Comparison of ENCODE assay signal across 11 cellular contexts in genomic region chr1:224387302-224387912, GRCh38. TPM values are rescaled to one million over a fixed set of nuclear protein-coding genes. Genes with fewer than 3 reads are reported as not detected.
DNase-seq lines count a peak whose midpoint lies in the region; ATAC-seq, FAIRE-seq and TF ChIP-seq lines count a peak whose summit lies in the region.
"Had no signal": no experiment of that assay in that cellular context is flagged by ENCODE, and none has a peak within 500 bp of the region (broad histone marks: within the 10 kb centered on the region; RNA-seq: fewer than 3 reads in every experiment).

No MANE protein-coding gene starts in this region.

- TF ChIP-seq CTCF in WTC11 (IDR thresholded peaks at IDR 0.05) = no peak
- TF ChIP-seq CTCF in mesothelial cell of epicardium (IDR thresholded peaks at IDR 0.05; ENCODE audit: unreplicated experiment) = no peak

- peak; percentile 6 for FAIRE-seq in H54 (lab: Jason Lieb, UNC)
- FAIRE-seq: endothelial cell of umbilical vein, RCC 7860 had no signal

- TF ChIP-seq POLR2A in H54 (IDR thresholded peaks at IDR 0.05; ENCODE audit: low read depth, low read length) = no peak

- no peaks in the 10 kb centered on the region for H3K9me3 ChIP-seq in CD8-positive, alpha-beta memory T cell (ENCODE audit: low read length)

- peaks cover 6% of the 10 kb centered on the region for H3K36me3 ChIP-seq in CD8-positive, alpha-beta memory T cell (ENCODE audit: insufficient read depth, low read length)

- H3K27ac Mint-ChIP-seq in CD8-positive, alpha-beta memory T cell = peak overlapping the region; percentile 29 to 93 (median 74)
- peak overlapping the region; percentile 3; the same call in 1 of the 2 replicates for H3K27ac Mint-ChIP-seq in WTC11
- peak overlapping the region; percentile 11 for H3K27ac Mint-ChIP-seq in mesothelial cell of epicardium

- CTCF ChIA-PET in CD8-positive, alpha-beta memory T cell (lab: Charles Lee) = interaction anchor here (0.9 to 1.4 kb wide), 2 partner anchors 15 to 17 kb away, joined by 3 read pairs; no protein-coding TSS in a partner anchor
- CTCF ChIA-PET in WTC11 (lab: Charles Lee) = interaction anchor here (2.0 kb wide), 1 partner anchor 535 kb away, joined by 6 read pairs; no protein-coding TSS in a partner anchor

- H3K4me3 Mint-ChIP-seq in CD8-positive, alpha-beta memory T cell = peak overlapping the region in 4 of 7 donors; percentile 15 to 35 (median 30)
- H3K4me3 Mint-ChIP-seq in WTC11 (no peak overlapping the region), mesothelial cell of epicardium (no peak overlapping the region)
- H3K4me3 Mint-ChIP-seq: neural crest cell had no signal

- ATAC-seq in WTC11 = no peak
- ATAC-seq in HG03159 (IDR thresholded peaks at IDR 0.05; ENCODE audit: unreplicated experiment) = no peak
- ATAC-seq in HG03025 (IDR thresholded peaks at IDR 0.05; ENCODE audit: low FRiP score, unreplicated experiment) = no peak

- peaks cover 2 to 70% (median 13%) of the 10 kb centered on the region in 3 donors for H3K36me3 Mint-ChIP-seq in CD8-positive, alpha-beta memory T cell
- H3K36me3 Mint-ChIP-seq in WTC11 (peaks cover 44% of the 10 kb centered on the region), mesothelial cell of epicardium (peaks cover 34% of the 10 kb centered on the region)

- H3K4me3 ChIP-seq in CD8-positive, alpha-beta memory T cell (ENCODE audit: low read length) = no peak overlapping the region

- H3K27me3 ChIP-seq in CD8-positive, alpha-beta memory T cell (ENCODE audit: insufficient read depth, low read length, poor library complexity, severe bottlenecking) = no peaks in the 10 kb centered on the region

- H3K4me1 Mint-ChIP-seq in CD8-positive, alpha-beta memory T cell = peaks cover 37 to 53% (median 52%) of the 10 kb centered on the region in 3 donors
- H3K4me1 Mint-ChIP-seq in WTC11 (no peaks in the 10 kb centered on the region), mesothelial cell of epicardium (no peaks in the 10 kb centered on the region)

- H3K4me1 ChIP-seq in CD8-positive, alpha-beta memory T cell (ENCODE audit: insufficient read depth, low read length) = peaks cover 36% of the 10 kb centered on the region

- peak in 2 of 5 donors; percentile 38 to 59 for DNase-seq in CD8-positive, alpha-beta memory T cell
- DNase-seq in H54 (ENCODE audit: insufficient read length, low spot score) (no peak), WTC11 (ENCODE audit: low spot score) (no peak), mesothelial cell of epicardium (ENCODE audit: low spot score in 2 of 2, unreplicated experiment in 2 of 2) (no peak), NCI-H146 treated with DMSO at 0.1 percent for 48 hours (lab: John Stamatoyannopoulos, UW; ENCODE audit: unreplicated experiment) (no peak), OCI-M2 (lab: John Stamatoyannopoulos, UW; ENCODE audit: unreplicated experiment) (no peak)

- H3K27ac ChIP-seq in CD8-positive, alpha-beta memory T cell (ENCODE audit: low read depth, low read length) = peak overlapping the region; percentile 25

- H3K27me3 Mint-ChIP-seq in CD8-positive, alpha-beta memory T cell = no peaks in the 10 kb centered on the region
- H3K27me3 Mint-ChIP-seq in WTC11 (ENCODE audit: low read depth) (no peaks in the 10 kb centered on the region), mesothelial cell of epicardium (ENCODE audit: low read depth) (no peaks in the 10 kb centered on the region)

- H3K9me3 Mint-ChIP-seq in CD8-positive, alpha-beta memory T cell = no peaks in the 10 kb centered on the region
- no peaks in the 10 kb centered on the region for H3K9me3 Mint-ChIP-seq in WTC11
- no peaks in the 10 kb centered on the region for H3K9me3 Mint-ChIP-seq in mesothelial cell of epicardium
- H3K9me3 Mint-ChIP-seq: neural crest cell had no signal

- POLR2A ChIA-PET in CD8-positive, alpha-beta memory T cell (lab: Charles Lee) = no interaction called here
- POLR2A ChIA-PET in WTC11 (lab: Charles Lee) = no interaction called here

TF ChIP-seq in WTC11, 78 proteins besides CTCF, POLR2A, EP300 and RAD21:
- TF ChIP-seq PRRX2 (CRISPR knock-in tag; IDR thresholded peaks at IDR 0.05) = no peak
- no peak for TF ChIP-seq ATF3 (CRISPR knock-in tag; conservative IDR thresholded peaks at IDR 0.05)
- no peak for TF ChIP-seq MYBL2 (CRISPR knock-in tag; IDR thresholded peaks at IDR 0.05)
- no peak for TF ChIP-seq ZNF317 (CRISPR knock-in tag; IDR thresholded peaks at IDR 0.05; ENCODE audit: borderline replicate concordance, low read depth)
- TF ChIP-seq AFF4 (CRISPR knock-in tag; IDR thresholded peaks at IDR 0.05; ENCODE audit: borderline replicate concordance) = no peak
- TF ChIP-seq, protein P1, sequence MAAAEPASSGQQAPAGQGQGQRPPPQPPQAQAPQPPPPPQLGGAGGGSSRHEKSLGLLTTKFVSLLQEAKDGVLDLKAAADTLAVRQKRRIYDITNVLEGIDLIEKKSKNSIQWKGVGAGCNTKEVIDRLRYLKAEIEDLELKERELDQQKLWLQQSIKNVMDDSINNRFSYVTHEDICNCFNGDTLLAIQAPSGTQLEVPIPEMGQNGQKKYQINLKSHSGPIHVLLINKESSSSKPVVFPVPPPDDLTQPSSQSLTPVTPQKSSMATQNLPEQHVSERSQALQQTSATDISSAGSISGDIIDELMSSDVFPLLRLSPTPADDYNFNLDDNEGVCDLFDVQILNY (CRISPR knock-in tag; IDR thresholded peaks at IDR 0.05) = no peak
- TF ChIP-seq IRF1 (CRISPR knock-in tag; IDR thresholded peaks at IDR 0.05) = no peak
TF ChIP-seq in WTC11: peak in this region for 0.

RNA-seq across cellular contexts. Expression of gene CNIH4, which starts 30.7 kb away (rescaled TPM):
- total RNA-seq in CD8-positive, alpha-beta memory T cell = 10 to 100 TPM; 45.7 to 53.9 TPM
- polyA plus RNA-seq in CD8-positive, alpha-beta memory T cell = 49.3 TPM
- total RNA-seq in WTC11 (2021) (64.3 to 77.8 TPM (median 66.0 TPM) in 3 replicates), mesothelial cell of epicardium (39.6 to 40.2 TPM (median 39.6 TPM) in 3 replicates)

RNA-seq across cellular contexts. Expression of gene WDR26, which starts 47.2 kb away (rescaled TPM):
- total RNA-seq in CD8-positive, alpha-beta memory T cell = 10 to 100 TPM; 65.8 to 66.1 TPM
- 5.6 TPM for polyA plus RNA-seq in CD8-positive, alpha-beta memory T cell
- 64.9 to 66.1 TPM (median 65.3 TPM) in 3 replicates for total RNA-seq in WTC11 (2021)
- total RNA-seq in mesothelial cell of epicardium = 101 to 105 TPM (median 102 TPM) in 3 replicates

RNA-seq across cellular contexts. Expression of gene NVL, which starts 57.4 kb away (rescaled TPM):
- 10 to 100 TPM; 41.6 to 46.5 TPM for total RNA-seq in CD8-positive, alpha-beta memory T cell
- 23.0 TPM for polyA plus RNA-seq in CD8-positive, alpha-beta memory T cell
- total RNA-seq in WTC11 (2021) = 32.8 to 34.7 TPM (median 33.4 TPM) in 3 replicates
- total RNA-seq in mesothelial cell of epicardium = 35.9 to 39.4 TPM (median 38.0 TPM) in 3 replicates

Comparison
In these comparisons a context has a peak if more than half of its experiments do, and no peak if none do; other contexts are left out.
1. H3K27ac Mint-ChIP-seq: peak in every context shown above with its lines; median percentile 74 in CD8-positive, alpha-beta memory T cell; 11 in mesothelial cell of epicardium; 3 in WTC11.
2. H3K4me3 Mint-ChIP-seq: peak in CD8-positive, alpha-beta memory T cell (4 of 7); none in WTC11 (single experiment) and mesothelial cell of epicardium (single experiment).